In the genomic region with DNA sequence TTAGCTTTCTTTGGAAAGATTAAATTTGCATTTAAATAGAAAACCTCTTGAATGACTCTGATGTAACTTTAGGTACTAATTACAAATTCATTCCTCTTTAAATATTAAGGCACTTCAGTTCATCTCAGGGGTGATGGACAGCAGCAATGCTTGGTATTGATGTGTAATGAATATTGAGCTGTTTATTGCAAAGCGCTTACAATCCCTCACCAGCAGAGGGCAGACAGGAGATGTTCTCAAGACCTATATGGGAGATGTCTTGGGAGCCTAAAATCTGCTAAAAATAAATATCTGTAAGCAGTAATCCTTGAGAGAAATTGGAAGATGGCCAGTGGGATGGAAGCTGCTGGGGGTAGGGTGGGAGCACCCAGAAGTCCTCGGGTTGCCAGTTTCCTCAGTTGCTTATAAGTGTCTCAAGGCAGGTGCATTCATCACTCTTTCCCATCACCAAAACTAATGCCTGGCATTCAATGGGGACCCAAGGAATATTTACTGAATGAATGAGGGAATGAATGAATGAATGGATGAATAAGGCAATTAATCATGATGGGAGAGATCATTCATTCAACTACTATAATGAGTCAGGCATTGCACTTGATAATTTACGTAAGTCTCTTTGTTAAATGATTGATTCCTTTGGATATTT, we compare ENCODE assay signal across 9 cellular contexts. TPM values are rescaled to one million over a fixed set of nuclear protein-coding genes. Genes with fewer than 3 reads are reported as not detected.
A peak's percentile ranks its signal among the peaks of the same experiment; 100 is the strongest.
DNase-seq lines count a peak whose midpoint lies in the region; ATAC-seq, FAIRE-seq and TF ChIP-seq lines count a peak whose summit lies in the region.
"Had no signal": no experiment of that assay in that cellular context is flagged by ENCODE, and none has a peak within 500 bp of the region (broad histone marks: within the 10 kb centered on the region; RNA-seq: fewer than 3 reads in every experiment).

No MANE protein-coding gene starts in this region.

- H3K27me3 Mint-ChIP-seq in activated naive CD4-positive, alpha-beta T cell treated with anti-CD3 and anti-CD28 coated beads for 36 hours (ENCODE audit: low read depth), result no peaks in the 10 kb centered on the region
- peaks cover 32% of the 10 kb centered on the region for H3K27me3 Mint-ChIP-seq in glutamatergic neuron (ENCODE audit: unreplicated experiment)

- no peak overlapping the region for H3K27ac Mint-ChIP-seq in activated naive CD4-positive, alpha-beta T cell treated with anti-CD3 and anti-CD28 coated beads for 36 hours
- peak overlapping the region; percentile 99 for H3K27ac Mint-ChIP-seq in glutamatergic neuron (ENCODE audit: unreplicated experiment)

- ATAC-seq in HG02852 (IDR thresholded peaks at IDR 0.05; ENCODE audit: unreplicated experiment), result no peak
- no peak for ATAC-seq in GM18867 (IDR thresholded peaks at IDR 0.05; ENCODE audit: unreplicated experiment)

- H3K4me3 Mint-ChIP-seq in activated naive CD4-positive, alpha-beta T cell treated with anti-CD3 and anti-CD28 coated beads for 36 hours, result no peak overlapping the region
- peak overlapping the region; percentile 83 for H3K4me3 Mint-ChIP-seq in glutamatergic neuron (ENCODE audit: unreplicated experiment)

- DNase-seq in D721Med (ENCODE audit: insufficient read length, low spot score), result no peak
- DNase-seq in LoVo (ENCODE audit: low spot score), result peak; percentile 58
- DNase-seq in SK-N-DZ (ENCODE audit: low spot score), result peak; percentile 73
- peak; percentile 82 for DNase-seq in activated naive CD4-positive, alpha-beta T cell treated with anti-CD3 and anti-CD28 coated beads for 36 hours
- peak; percentile 70 for DNase-seq in glutamatergic neuron
- no peak for DNase-seq in retinal pigment epithelial cell (ENCODE audit: low read depth)

- CTCF ChIA-PET in activated naive CD4-positive, alpha-beta T cell treated with anti-CD3 and anti-CD28 coated beads for 36 hours (lab: Charles Lee), result interaction anchor here (0.5 to 4.2 kb wide), 49 partner anchors 9 to 304 kb away, joined by 3 to 85 read pairs (median 4); partner anchors contain the start of gene CDK18

- intact Hi-C loops in activated naive CD4-positive, alpha-beta T cell treated with anti-CD3 and anti-CD28 coated beads for 36 hours (cut with micrococcal nuclease), result loop anchor here (1.0 kb wide), 4 partner anchors 19 to 170 kb away; no protein-coding TSS in a partner anchor

- H3K4me3 ChIP-seq in retinal pigment epithelial cell (ENCODE audit: low read length), result no peak overlapping the region

- TF ChIP-seq CTCF in D721Med (IDR thresholded peaks at IDR 0.05; ENCODE audit: insufficient read depth, missing control alignments) (peak; percentile 95), glutamatergic neuron (IDR thresholded peaks at IDR 0.05; ENCODE audit: partially characterized antibody, unreplicated experiment) (peak; percentile 90), retinal pigment epithelial cell (conservative IDR thresholded peaks at IDR 0.05; ENCODE audit: low read depth, low read length) (peak; percentile 87)

- H3K36me3 Mint-ChIP-seq in activated naive CD4-positive, alpha-beta T cell treated with anti-CD3 and anti-CD28 coated beads for 36 hours (ENCODE audit: low read depth), result no peaks in the 10 kb centered on the region
- no peaks in the 10 kb centered on the region for H3K36me3 Mint-ChIP-seq in glutamatergic neuron (ENCODE audit: unreplicated experiment)

- FAIRE-seq in D721Med (lab: Jason Lieb, UNC), result peak; percentile 91

- no peaks in the 10 kb centered on the region for H3K9me3 Mint-ChIP-seq in activated naive CD4-positive, alpha-beta T cell treated with anti-CD3 and anti-CD28 coated beads for 36 hours
- H3K9me3 Mint-ChIP-seq in glutamatergic neuron (ENCODE audit: unreplicated experiment), result peaks cover 33% of the 10 kb centered on the region

- no peaks in the 10 kb centered on the region for H3K4me1 Mint-ChIP-seq in activated naive CD4-positive, alpha-beta T cell treated with anti-CD3 and anti-CD28 coated beads for 36 hours (ENCODE audit: low read depth)
- peaks cover 81% of the 10 kb centered on the region for H3K4me1 Mint-ChIP-seq in glutamatergic neuron (ENCODE audit: low read depth, unreplicated experiment)

RNA-seq across cellular contexts. Expression of gene KLHDC8A, which starts 2.3 kb away (rescaled TPM):
- polyA plus RNA-seq in SK-N-DZ (2014; cell fraction: cytosol; rRNA removed), result 1.4 and 1.8 TPM in 2 replicates
- polyA plus RNA-seq in SK-N-DZ (2014; cell fraction: nucleus; rRNA removed), result 0.33 and 0.57 TPM in 2 replicates
- not detected for total RNA-seq in activated naive CD4-positive, alpha-beta T cell treated with anti-CD3 and anti-CD28 coated beads for 36 hours
- 125 TPM for total RNA-seq in glutamatergic neuron (ENCODE audit: unreplicated experiment)
- total RNA-seq: T-helper 1 cell treated with Interleukin-12 subunit alpha and Interleukin-12 subunit beta and Interleukin-4 antibody, amounts not matched to agents 30 ng/mL and 1 ng/mL, for 36 hours had no signal

RNA-seq across cellular contexts. Expression of gene NUAK2, which starts 32.8 kb away (rescaled TPM):
- 1.3 and 1.6 TPM in 2 replicates for polyA plus RNA-seq in SK-N-DZ (2014; cell fraction: cytosol; rRNA removed)
- polyA plus RNA-seq in SK-N-DZ (2014; cell fraction: nucleus; rRNA removed), result 0.13 and 0.60 TPM in 2 replicates
- 10 to 100 TPM; 11.2 to 12.2 TPM for total RNA-seq in activated naive CD4-positive, alpha-beta T cell treated with anti-CD3 and anti-CD28 coated beads for 36 hours
- total RNA-seq in glutamatergic neuron (ENCODE audit: unreplicated experiment), result 8.0 TPM

Comparison
In these comparisons a context has a peak if more than half of its experiments do, and no peak if none do; other contexts are left out.
1. DNase-seq: peak in LoVo (single experiment), SK-N-DZ (single experiment), activated naive CD4-positive, alpha-beta T cell treated with anti-CD3 and anti-CD28 coated beads for 36 hours (single experiment) and glutamatergic neuron (single experiment); none in D721Med (single experiment) and retinal pigment epithelial cell (single experiment).
2. RNA of gene KLHDC8A, which starts 2.3 kb away (total RNA-seq): 125 TPM in glutamatergic neuron (single experiment); not detected in activated naive CD4-positive, alpha-beta T cell treated with anti-CD3 and anti-CD28 coated beads for 36 hours; every median in the first group is over 100 times any median in the second.
3. Peak in every context shown above with its lines, with median percentiles within 50 percentile points of each other: CTCF ChIP-seq.